Comparison of ENCODE assay signal across 8 cellular contexts in the genomic region with DNA sequence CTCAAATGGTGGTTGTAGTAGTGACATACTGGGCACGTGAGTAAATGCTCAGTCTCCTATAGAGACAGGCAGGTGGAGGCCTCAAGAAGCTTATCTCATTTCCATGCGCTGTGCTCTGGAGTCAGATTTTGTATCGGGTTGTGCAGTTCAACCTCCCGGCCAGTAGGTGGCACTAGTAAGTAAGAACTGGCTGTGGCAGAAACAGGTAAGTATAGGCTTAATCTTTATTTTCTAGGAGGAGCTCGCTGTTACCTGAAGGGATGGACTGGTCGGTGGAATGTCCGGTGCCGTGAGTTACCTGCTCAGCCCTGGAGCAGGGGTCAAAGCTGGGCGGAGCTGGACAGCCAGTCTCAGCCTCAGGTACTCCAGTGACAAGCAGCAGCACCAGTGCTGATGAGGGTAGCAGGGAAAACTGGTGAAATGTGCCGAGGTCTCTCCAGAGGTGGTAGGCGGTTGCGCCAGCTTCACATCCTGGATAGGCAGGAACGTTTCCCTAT.
DNase-seq lines count a peak whose midpoint lies in the region; ATAC-seq and TF ChIP-seq lines count a peak whose summit lies in the region.

No MANE protein-coding gene starts in this region.

- no peak overlapping the region for H3K27ac ChIP-seq in CD8-positive, alpha-beta T cell (ENCODE audit: low read depth, low read length)

- H3K4me1 ChIP-seq in CD8-positive, alpha-beta T cell (ENCODE audit: insufficient read depth, low read length): peaks cover 4% of the 10 kb centered on the region

- H3K27me3 ChIP-seq in CD8-positive, alpha-beta T cell (ENCODE audit: insufficient read depth, low read length): no peaks in the 10 kb centered on the region

- peaks cover 2% of the 10 kb centered on the region for H3K27me3 Mint-ChIP-seq in CD8-positive, alpha-beta T cell (ENCODE audit: low read depth)
- H3K27me3 Mint-ChIP-seq in activated T-cell treated with anti-CD3 and anti-CD28 coated beads, Interleukin-2, amount 50 U/mL, for 4 hours (ENCODE audit: low read depth): peaks cover 15% of the 10 kb centered on the region
- peaks cover 2% of the 10 kb centered on the region for H3K27me3 Mint-ChIP-seq in glutamatergic neuron (ENCODE audit: unreplicated experiment)

- intact Hi-C loops in CD8-positive, alpha-beta T cell (cut with DNase I, micrococcal nuclease): loop anchor here in 1 of 2 experiments (10.0 kb wide), 1 partner anchor 1980 kb away; no protein-coding TSS in a partner anchor

- POLR2A ChIA-PET in CD8-positive, alpha-beta T cell (lab: Charles Lee): interaction anchor here (0.9 kb wide), 1 partner anchor 15 kb away, joined by 3 read pairs; no protein-coding TSS in a partner anchor

- ATAC-seq in CD8-positive, alpha-beta T cell: peak; percentile 72
- ATAC-seq in GM19324 (IDR thresholded peaks at IDR 0.05; ENCODE audit: low FRiP score, unreplicated experiment) (peak; percentile 91), HG03196 (IDR thresholded peaks at IDR 0.05; ENCODE audit: unreplicated experiment) (peak; percentile 87)
- ATAC-seq in activated T-cell treated with anti-CD3 and anti-CD28 coated beads, Interleukin-2, amount 50 U/mL, for 4 hours: peak; percentile 74

- H3K4me3 ChIP-seq in CD8-positive, alpha-beta T cell (ENCODE audit: low read depth, low read length): peak overlapping the region; percentile 22
- peak overlapping the region; percentile 42 for H3K4me3 ChIP-seq in retinal pigment epithelial cell (ENCODE audit: low read length)

- H3K36me3 Mint-ChIP-seq in CD8-positive, alpha-beta T cell: no peaks in the 10 kb centered on the region
- H3K36me3 Mint-ChIP-seq in activated T-cell treated with anti-CD3 and anti-CD28 coated beads, Interleukin-2, amount 50 U/mL, for 4 hours (ENCODE audit: insufficient read depth): no peaks in the 10 kb centered on the region
- peaks cover 5% of the 10 kb centered on the region for H3K36me3 Mint-ChIP-seq in glutamatergic neuron (ENCODE audit: unreplicated experiment)

- no peak overlapping the region for H3K27ac Mint-ChIP-seq in CD8-positive, alpha-beta T cell
- no peak overlapping the region for H3K27ac Mint-ChIP-seq in glutamatergic neuron (ENCODE audit: unreplicated experiment)

- TF ChIP-seq CTCF in CD8-positive, alpha-beta T cell (IDR thresholded peaks at IDR 0.05): peak; percentile 64
- TF ChIP-seq CTCF in glutamatergic neuron (IDR thresholded peaks at IDR 0.05; ENCODE audit: partially characterized antibody, unreplicated experiment) (peak; percentile 89), retinal pigment epithelial cell (conservative IDR thresholded peaks at IDR 0.05; ENCODE audit: low read depth, low read length) (peak; percentile 87)

- no peaks in the 10 kb centered on the region for H3K36me3 ChIP-seq in CD8-positive, alpha-beta T cell (ENCODE audit: insufficient read depth, low read length)

- CTCF ChIA-PET in CD8-positive, alpha-beta T cell (lab: Charles Lee): interaction anchor here (0.7 to 1.4 kb wide), 8 partner anchors 9 to 33 kb away, joined by 3 to 5 read pairs (median 4); no protein-coding TSS in a partner anchor

- no peaks in the 10 kb centered on the region for H3K9me3 Mint-ChIP-seq in CD8-positive, alpha-beta T cell
- no peaks in the 10 kb centered on the region for H3K9me3 Mint-ChIP-seq in activated T-cell treated with anti-CD3 and anti-CD28 coated beads, Interleukin-2, amount 50 U/mL, for 4 hours
- peaks cover 5% of the 10 kb centered on the region for H3K9me3 Mint-ChIP-seq in glutamatergic neuron (ENCODE audit: unreplicated experiment)

- H3K4me3 Mint-ChIP-seq in CD8-positive, alpha-beta T cell: peak overlapping the region; percentile 58
- peak overlapping the region; percentile 42 for H3K4me3 Mint-ChIP-seq in activated T-cell treated with anti-CD3 and anti-CD28 coated beads, Interleukin-2, amount 50 U/mL, for 4 hours
- no peak overlapping the region for H3K4me3 Mint-ChIP-seq in glutamatergic neuron (ENCODE audit: unreplicated experiment)

- DNase-seq in CD8-positive, alpha-beta T cell: peak in 4 of 7 experiments; percentile 12 to 50 (median 22)
- DNase-seq in NCI-H748 treated with DMSO at 0.1 percent for 48 hours (lab: John Stamatoyannopoulos, UW) (peak; percentile 83), glutamatergic neuron (peak; percentile 53), retinal pigment epithelial cell (ENCODE audit: low read depth) (no peak), DMS79 treated with DMSO at 0.1 percent for 48 hours (lab: John Stamatoyannopoulos, UW) (no peak)
- DNase-seq in activated T-cell treated with anti-CD3 and anti-CD28 coated beads, Interleukin-2, amount 50 U/mL, for 4 hours: peak; percentile 13

- H3K9me3 ChIP-seq in CD8-positive, alpha-beta T cell (ENCODE audit: low read length): no peaks in the 10 kb centered on the region

- peaks cover 7% of the 10 kb centered on the region for H3K4me1 Mint-ChIP-seq in CD8-positive, alpha-beta T cell (ENCODE audit: low read depth)
- no peaks in the 10 kb centered on the region for H3K4me1 Mint-ChIP-seq in activated T-cell treated with anti-CD3 and anti-CD28 coated beads, Interleukin-2, amount 50 U/mL, for 4 hours (ENCODE audit: low read depth)
- no peaks in the 10 kb centered on the region for H3K4me1 Mint-ChIP-seq in glutamatergic neuron (ENCODE audit: low read depth, unreplicated experiment)

Comparison
In these comparisons a context has a peak if more than half of its experiments do, and no peak if none do; other contexts are left out.
1. DNase-seq: peak in CD8-positive, alpha-beta T cell (4 of 7), NCI-H748 treated with DMSO at 0.1 percent for 48 hours (single experiment), activated T-cell treated with anti-CD3 and anti-CD28 coated beads, Interleukin-2, amount 50 U/mL, for 4 hours (single experiment) and glutamatergic neuron (single experiment); none in retinal pigment epithelial cell (single experiment) and DMS79 treated with DMSO at 0.1 percent for 48 hours (single experiment).
2. Peak in every context shown above with its lines, with median percentiles within 50 percentile points of each other: ATAC-seq and CTCF ChIP-seq.